12 cellular contexts compared by ENCODE assay signal in the genomic region with DNA sequence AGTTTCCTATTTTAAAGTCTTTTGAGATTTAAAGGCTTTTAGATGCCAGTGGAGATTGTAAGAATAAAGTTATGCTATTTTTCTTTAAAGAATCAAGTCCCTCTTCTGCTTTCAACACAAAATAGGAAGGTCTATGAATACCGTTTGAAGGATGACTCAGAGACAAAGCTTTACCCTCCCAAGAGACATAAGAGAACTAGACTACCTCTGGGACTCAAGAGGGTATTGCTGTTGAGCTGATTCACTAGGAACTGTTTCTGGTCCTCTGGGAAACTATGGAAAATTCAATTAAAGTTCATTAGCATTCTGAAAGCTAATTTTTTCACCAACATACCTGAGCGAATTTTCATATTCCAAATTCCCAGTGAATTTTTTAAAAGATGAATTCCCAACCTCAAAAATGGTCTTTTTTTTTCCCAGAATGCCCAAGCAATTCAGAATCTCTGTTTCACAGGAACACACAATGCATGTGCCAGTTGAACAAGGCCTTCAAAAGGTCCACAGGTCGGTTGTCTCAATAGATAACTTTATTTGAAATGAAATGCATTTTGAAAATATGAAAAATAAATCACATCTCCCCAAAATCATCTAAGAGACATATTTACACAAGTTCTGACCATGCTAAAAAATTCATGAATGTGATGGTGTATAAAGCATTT. TPM values are rescaled to one million over a fixed set of nuclear protein-coding genes. Genes with fewer than 3 reads are reported as not detected.
DNase-seq lines count a peak whose midpoint lies in the region; ATAC-seq, FAIRE-seq and TF ChIP-seq lines count a peak whose summit lies in the region.
"Had no signal": no experiment of that assay in that cellular context is flagged by ENCODE, and none has a peak within 500 bp of the region (broad histone marks: within the 10 kb centered on the region; RNA-seq: fewer than 3 reads in every experiment).

No MANE protein-coding gene starts in this region.

- H2AFZ ChIP-seq in ACC112 (ENCODE audit: low read length, unreplicated experiment): no peak overlapping the region

- peak; percentile 38 for ATAC-seq in esophagus mucosa
- no peak for ATAC-seq in pancreas
- no peak for ATAC-seq in GM21360 (IDR thresholded peaks at IDR 0.05; ENCODE audit: unreplicated experiment)
- ATAC-seq: sciatic nerve had no signal

- no peak for TF ChIP-seq CTCF in colonic mucosa (IDR thresholded peaks at IDR 0.05)
- no peak for TF ChIP-seq CTCF in pancreas (IDR thresholded peaks at IDR 0.05)

- intact Hi-C loops in colonic mucosa (cut with DNase I) (no loop called here), pancreas (cut with DNase I) (no loop called here)

- H3K4me1 ChIP-seq in ACC112 (ENCODE audit: control insufficient read depth, insufficient read depth, low read length, unreplicated experiment) (peaks cover 42% of the 10 kb centered on the region), SJSA1 (replicated peaks) (peaks cover 60% of the 10 kb centered on the region), colonic mucosa (no peaks in the 10 kb centered on the region), pancreas (peaks cover 0 to 17% (median 6%) of the 10 kb centered on the region in 3 donors)

- 57 to 73% methylated on average over 3 of the region's 3 CpGs for WGBS in pancreas, 2 donors

- H3K79me2 ChIP-seq in ACC112 (ENCODE audit: control insufficient read depth, insufficient read depth, low read length, unreplicated experiment): peaks cover 31% of the 10 kb centered on the region

- H3K27ac ChIP-seq in ACC112 (ENCODE audit: low read depth, low read length) (peak overlapping the region; percentile 94), SJSA1 (peak overlapping the region; percentile 20), colonic mucosa (no peak overlapping the region), pancreas (no peak overlapping the region)

- H3K9me3 ChIP-seq in SJSA1 (replicated peaks) (no peaks in the 10 kb centered on the region), colonic mucosa (no peaks in the 10 kb centered on the region), pancreas (no peaks in the 10 kb centered on the region)

- FAIRE-seq in pancreas (lab: Jason Lieb, UNC): no peak

- H3K27me3 ChIP-seq in ACC112 (ENCODE audit: insufficient read depth, low read length): no peaks in the 10 kb centered on the region
- no peaks in the 10 kb centered on the region for H3K27me3 ChIP-seq in SJSA1 (replicated peaks)
- no peaks in the 10 kb centered on the region for H3K27me3 ChIP-seq in colonic mucosa
- no peaks in the 10 kb centered on the region for H3K27me3 ChIP-seq in pancreas

- DNase-seq in H4 (ENCODE audit: low spot score) (peak; percentile 43), SJSA1 (ENCODE audit: low read depth in 1 of 2, low spot score in 2 of 2) (peak in 1 of 2 experiments; percentile 72), colonic mucosa (no peak), pancreas (no peak), retina (no peak)
- DNase-seq: activated CD4-positive, alpha-beta T cell treated with anti-CD3 and anti-CD28 coated beads, Interleukin-2, amount 50 U/mL, for 1 hour; NCI-H345; stimulated activated naive CD4-positive, alpha-beta T cell treated with Interleukin-2 at 50 U/mL for 16 hours had no signal

- H3K36me3 ChIP-seq in ACC112 (ENCODE audit: insufficient read depth, low read length): peaks cover 26% of the 10 kb centered on the region
- peaks cover 37% of the 10 kb centered on the region for H3K36me3 ChIP-seq in SJSA1
- no peaks in the 10 kb centered on the region for H3K36me3 ChIP-seq in colonic mucosa
- H3K36me3 ChIP-seq in pancreas: no peaks in the 10 kb centered on the region

- H3K4me3 ChIP-seq in ACC112 (ENCODE audit: low read depth, low read length): no peak overlapping the region
- H3K4me3 ChIP-seq in SJSA1: no peak overlapping the region
- H3K4me3 ChIP-seq in colonic mucosa: no peak overlapping the region
- no peak overlapping the region for H3K4me3 ChIP-seq in pancreas

- no peak overlapping the region for H3K9ac ChIP-seq in colonic mucosa (ENCODE audit: low read depth in 2 of 2, low read length in 2 of 2)

RNA-seq across cellular contexts. Expression of a gene that starts 6.5 kb away (rescaled TPM):
- 19.5 and 25.1 TPM in 2 replicates for total RNA-seq in H4 (2014; rRNA removed; shearing (Covaris generic))
- total RNA-seq in SJSA1 (2014; rRNA removed; shearing (Covaris generic)): 19.5 and 23.6 TPM in 2 replicates
- total RNA-seq in esophagus mucosa: 102 TPM
- 10 to 100 TPM in 1 of 2 donors, 1 to 10 TPM in 1; 5.7 to 10.4 TPM for total RNA-seq in colonic mucosa
- total RNA-seq in pancreas: 10 to 100 TPM in 3 of 6 donors, 1 to 10 TPM in 3; 2.9 to 16.1 (median 7.1) TPM
- polyA plus RNA-seq in pancreas: 1 to 10 TPM; 2.9 to 5.9 TPM

RNA-seq across cellular contexts. Expression of a gene that starts 59.4 kb away (rescaled TPM):
- total RNA-seq in H4 (2014; rRNA removed; shearing (Covaris generic)): 246 and 299 TPM in 2 replicates
- 287 and 521 TPM in 2 replicates for total RNA-seq in SJSA1 (2014; rRNA removed; shearing (Covaris generic))
- total RNA-seq in esophagus mucosa (194 TPM), colonic mucosa (100 to 1,000 TPM; 163 to 171 TPM), pancreas (100 to 1,000 TPM in 3 of 6 donors, 10 to 100 TPM in 3; 69.4 to 188 (median 110) TPM)
- polyA plus RNA-seq in pancreas: 100 to 1,000 TPM in 1 of 2 donors, 10 to 100 TPM in 1; 81.7 to 134 TPM

Comparison
In these comparisons a context has a peak if more than half of its experiments do, and no peak if none do; other contexts are left out.
1. H3K27ac ChIP-seq: peak in ACC112 (single experiment) and SJSA1 (single experiment); none in colonic mucosa (single experiment) and pancreas (0 of 4).